ENCODE assay signal across 9 cellular contexts in the genomic region with DNA sequence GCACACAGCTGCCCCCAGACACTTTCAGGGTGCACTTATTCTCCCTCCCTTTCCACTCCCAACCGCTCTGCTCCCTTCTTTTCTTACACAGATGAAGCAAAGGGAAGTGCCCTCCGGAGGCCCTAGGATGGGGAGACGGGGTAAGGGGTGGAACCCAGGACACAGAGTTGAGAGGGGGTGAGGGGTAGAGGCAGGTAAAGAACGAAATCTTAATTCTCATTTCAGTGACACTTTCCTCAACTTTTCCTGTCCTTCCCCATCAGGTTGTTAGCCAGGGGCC. TPM values are rescaled to one million over a fixed set of nuclear protein-coding genes. Genes with fewer than 3 reads are reported as not detected.
DNase-seq lines count a peak whose midpoint lies in the region; ATAC-seq and TF ChIP-seq lines count a peak whose summit lies in the region.
"Had no signal": no experiment of that assay in that cellular context is flagged by ENCODE, and none has a peak within 500 bp of the region (broad histone marks: within the 10 kb centered on the region; RNA-seq: fewer than 3 reads in every experiment).

No MANE protein-coding gene starts in this region.

- peaks cover 27% of the 10 kb centered on the region for H3K36me3 Mint-ChIP-seq in activated CD8-positive, alpha-beta memory T cell treated with anti-CD3 and anti-CD28 coated beads, Interleukin-2, amount 10 ng/mL, durations not matched to agents 7 days and 5 days

- intact Hi-C loops in breast epithelium (cut with DNase I; ENCODE audit: low total_unique reads) (no loop called here), left lung (cut with DNase I) (loop anchor here in 1 of 2 donors (10.0 kb wide), 1 partner anchor 198 kb away; no protein-coding TSS in a partner anchor)

- no peak for ATAC-seq in left lung
- ATAC-seq in activated CD8-positive, alpha-beta memory T cell treated with anti-CD3 and anti-CD28 coated beads, Interleukin-2, amount 10 ng/mL, durations not matched to agents 7 days and 5 days = no peak
- ATAC-seq in GM18909 (IDR thresholded peaks at IDR 0.05; ENCODE audit: poor library complexity, unreplicated experiment) = no peak

- H3K4me3 ChIP-seq in HFF-Myc (replicated peaks; ENCODE audit: low read depth, low read length) = peak overlapping the region; percentile 25
- H3K4me3 ChIP-seq in breast epithelium = peak overlapping the region; percentile 28 to 59 (median 42)
- H3K4me3 ChIP-seq in left lung = peak overlapping the region in 1 of 2 donors; percentile 18
- H3K4me3 ChIP-seq in stomach smooth muscle (ENCODE audit: low read length in 2 of 2) = peak overlapping the region; percentile 48 to 68

- no peaks in the 10 kb centered on the region for H3K27me3 Mint-ChIP-seq in activated CD8-positive, alpha-beta memory T cell treated with anti-CD3 and anti-CD28 coated beads, Interleukin-2, amount 10 ng/mL, durations not matched to agents 7 days and 5 days

- peaks cover 74% of the 10 kb centered on the region for H3K4me1 Mint-ChIP-seq in activated CD8-positive, alpha-beta memory T cell treated with anti-CD3 and anti-CD28 coated beads, Interleukin-2, amount 10 ng/mL, durations not matched to agents 7 days and 5 days

- H3K9me3 ChIP-seq in breast epithelium (no peaks in the 10 kb centered on the region), left lung (no peaks in the 10 kb centered on the region), stomach smooth muscle (ENCODE audit: control insufficient read depth in 2 of 2, low read length in 2 of 2) (no peaks in the 10 kb centered on the region)

- H3K36me3 ChIP-seq in breast epithelium (no peaks in the 10 kb centered on the region), left lung (peaks cover 0 to 24% of the 10 kb centered on the region in 2 donors), stomach smooth muscle (ENCODE audit: control insufficient read depth in 2 of 2, insufficient read depth in 2 of 2, low read length in 2 of 2) (peaks cover 20 to 23% of the 10 kb centered on the region in 2 donors)

- no peak overlapping the region for H3K27ac Mint-ChIP-seq in activated CD8-positive, alpha-beta memory T cell treated with anti-CD3 and anti-CD28 coated beads, Interleukin-2, amount 10 ng/mL, durations not matched to agents 7 days and 5 days
- H3K27ac Mint-ChIP-seq: activated CD4-positive, alpha-beta memory T cell treated with anti-CD3 and anti-CD28 coated beads, Interleukin-2, amount 10 ng/mL, durations not matched to agents 7 days and 5 days had no signal

- no peaks in the 10 kb centered on the region for H3K9me3 Mint-ChIP-seq in activated CD8-positive, alpha-beta memory T cell treated with anti-CD3 and anti-CD28 coated beads, Interleukin-2, amount 10 ng/mL, durations not matched to agents 7 days and 5 days (ENCODE audit: low read depth)
- H3K9me3 Mint-ChIP-seq: activated CD4-positive, alpha-beta memory T cell treated with anti-CD3 and anti-CD28 coated beads, Interleukin-2, amount 10 ng/mL, durations not matched to agents 7 days and 5 days had no signal

- DNase-seq in HFF-Myc (ENCODE audit: extremely low read depth, low read depth) = no peak
- DNase-seq in breast epithelium (ENCODE audit: low spot score in 2 of 2) = no peak
- DNase-seq in left lung = no peak
- DNase-seq in AG08395 (ENCODE audit: low spot score) = no peak
- no peak for DNase-seq in GM10248 (ENCODE audit: extremely low spot score)
- no peak for DNase-seq in activated CD8-positive, alpha-beta memory T cell treated with anti-CD3 and anti-CD28 coated beads, Interleukin-2, amount 10 ng/mL, durations not matched to agents 7 days and 5 days
- DNase-seq: activated CD4-positive, alpha-beta memory T cell treated with anti-CD3 and anti-CD28 coated beads, Interleukin-2, amount 10 ng/mL, durations not matched to agents 7 days and 5 days had no signal

- peak overlapping the region; percentile 82 to 95 for H3K9ac ChIP-seq in stomach smooth muscle (ENCODE audit: low read length in 2 of 2)

- CTCF ChIA-PET in GM10248 (lab: Yijun Ruan, JAX) = interaction anchor here (1.0 to 14.0 kb wide), 11 partner anchors 8 to 274 kb away, joined by 3 to 247 read pairs (median 5); a partner anchor contains a TSS
- CTCF ChIA-PET in activated CD8-positive, alpha-beta memory T cell treated with anti-CD3 and anti-CD28 coated beads, Interleukin-2, amount 10 ng/mL, durations not matched to agents 7 days and 5 days (lab: Charles Lee) = interaction anchor here (1.1 to 26.8 kb wide), 6 partner anchors 11 to 260 kb away, joined by 3 to 424 read pairs (median 4); a partner anchor contains a TSS

- TF ChIP-seq POLR2A in breast epithelium (IDR thresholded peaks at IDR 0.05) = no peak

- TF ChIP-seq CTCF in HFF-Myc (IDR thresholded peaks at IDR 0.05; ENCODE audit: low read depth, low read length, missing control alignments) (no peak), breast epithelium (IDR thresholded peaks at IDR 0.05) (no peak), left lung (IDR thresholded peaks at IDR 0.05) (peak in 1 of 2 donors; percentile 14), GM10248 (IDR thresholded peaks at IDR 0.05; ENCODE audit: control extremely low read depth, extremely low read depth, low read depth, missing control alignments) (no peak)

- no peaks in the 10 kb centered on the region for H3K27me3 ChIP-seq in breast epithelium
- H3K27me3 ChIP-seq in left lung = no peaks in the 10 kb centered on the region
- no peaks in the 10 kb centered on the region for H3K27me3 ChIP-seq in stomach smooth muscle (ENCODE audit: control insufficient read depth in 1 of 2, insufficient read depth in 2 of 2, low read length in 2 of 2)

- H3K4me1 ChIP-seq in breast epithelium = peaks cover 3 to 4% of the 10 kb centered on the region in 2 donors
- peaks cover 12 to 86% of the 10 kb centered on the region in 2 donors for H3K4me1 ChIP-seq in left lung
- H3K4me1 ChIP-seq in stomach smooth muscle (ENCODE audit: control insufficient read depth, insufficient read depth, low read length) = peaks cover 78% of the 10 kb centered on the region

- POLR2A ChIA-PET in GM10248 (lab: Yijun Ruan, JAX) = interaction anchor here (1.0 to 5.2 kb wide), 4 partner anchors 11 to 276 kb away, joined by 3 to 29 read pairs (median 15); a partner anchor contains a TSS

- H3K27ac ChIP-seq in breast epithelium (peak overlapping the region; percentile 92 to 98), left lung (peak overlapping the region; percentile 89 to 95), stomach smooth muscle (ENCODE audit: low read length) (peak overlapping the region; percentile 99)

- H3K4me3 Mint-ChIP-seq in activated CD8-positive, alpha-beta memory T cell treated with anti-CD3 and anti-CD28 coated beads, Interleukin-2, amount 10 ng/mL, durations not matched to agents 7 days and 5 days = no peak overlapping the region
- H3K4me3 Mint-ChIP-seq: activated CD4-positive, alpha-beta memory T cell treated with anti-CD3 and anti-CD28 coated beads, Interleukin-2, amount 10 ng/mL, durations not matched to agents 7 days and 5 days had no signal

RNA-seq across cellular contexts. Expression of a gene that starts 12.8 kb away (rescaled TPM):
- total RNA-seq in breast epithelium = 10 to 100 TPM; 20.8 to 58.0 (median 27.5) TPM
- 10 to 100 TPM; 35.3 to 51.2 TPM for total RNA-seq in left lung
- total RNA-seq in activated CD8-positive, alpha-beta memory T cell treated with anti-CD3 and anti-CD28 coated beads, Interleukin-2, amount 10 ng/mL, durations not matched to agents 7 days and 5 days = 100 to 1,000 TPM in 1 of 2 experiments, 10 to 100 TPM in 1; 98.2 to 128 TPM
